ENCODE assay signal across 25 cellular contexts in the genomic region with DNA sequence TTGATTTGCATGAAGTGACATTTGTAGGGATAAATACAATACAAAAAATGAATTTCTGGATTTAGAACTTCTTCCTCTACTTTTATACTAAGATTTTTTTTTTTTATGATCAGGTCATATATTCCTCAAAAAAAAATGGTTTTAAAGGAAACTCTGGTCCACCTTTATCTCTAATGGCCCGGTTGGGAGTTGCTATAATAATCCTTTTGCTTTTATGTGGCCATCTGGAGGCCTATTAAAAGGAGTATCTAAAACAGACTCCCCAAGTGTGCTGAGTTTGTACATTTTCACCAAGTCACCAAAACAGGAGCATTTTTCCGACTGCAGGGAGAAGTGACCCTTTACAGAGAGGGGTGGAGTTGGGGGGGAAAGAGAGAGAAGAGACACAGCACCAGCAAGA.
"Had no signal": no experiment of that assay in that cellular context is flagged by ENCODE, and none has a peak within 500 bp of the region (broad histone marks: within the 10 kb centered on the region; RNA-seq: fewer than 3 reads in every experiment).

No MANE protein-coding gene starts in this region.

- H3K27me3 ChIP-seq: brain microvascular endothelial cell, SJCRH30 had no signal

- H3K4me3 ChIP-seq: SJCRH30, SK-N-MC had no signal

- DNase-seq: activated CD4-positive, alpha-beta T cell treated with anti-CD3 and anti-CD28 coated beads, Interleukin-2, amount 10 ng/mL, durations not matched to agents 24 days and 14 days; activated CD4-positive, alpha-beta T cell treated with anti-CD3 and anti-CD28 coated beads, Interleukin-2, amount 50 U/mL, for 4 hours; activated CD8-positive, alpha-beta T cell treated with anti-CD3 and anti-CD28 coated beads for 36 hours; activated effector memory CD4-positive, alpha-beta T cell treated with anti-CD3 and anti-CD28 coated beads, Interleukin-2, amount 50 U/mL, for 16 hours; activated naive CD4-positive, alpha-beta T cell; activated naive CD4-positive, alpha-beta T cell treated with anti-CD3 and anti-CD28 coated beads, Interleukin-2, amount 50 U/mL, for 16 hours; activated naive CD8-positive, alpha-beta T cell treated with anti-CD3 and anti-CD28 coated beads for 36 hours; activated T-cell treated with anti-CD3 and anti-CD28 coated beads, Interleukin-2, amount 50 U/mL, for 1 hour; activated T-cell treated with anti-CD3 and anti-CD28 coated beads, Interleukin-2, amount 50 U/mL, for 72 hours; amniotic stem cell; aorta; brain microvascular endothelial cell; central memory CD4-positive, alpha-beta T cell; NCI-H1436; NCI-H1694 treated with DMSO at 0.1 percent for 48 hours; NCI-H2029; NCI-H446; NCI-H510A treated with DMSO at 0.1 percent for 48 hours; NCI-H774; SHP77; SJCRH30; T1000 had no signal

- H3K4me1 ChIP-seq: SJCRH30 had no signal

- ATAC-seq: activated CD8-positive, alpha-beta T cell treated with anti-CD3 and anti-CD28 coated beads for 36 hours; activated T-cell treated with anti-CD3 and anti-CD28 coated beads, Interleukin-2, amount 50 U/mL, for 72 hours; activated T-helper 17 cell treated with anti-CD3 and anti-CD28 coated beads, Interleukin-2, amount 50 U/mL, for 72 hours; Panc1 had no signal

- H3K27ac ChIP-seq: brain microvascular endothelial cell, SJCRH30, SK-N-MC had no signal

- H3K36me3 ChIP-seq: brain microvascular endothelial cell, SJCRH30 had no signal

- H3K9me3 ChIP-seq: SJCRH30 had no signal
